25 cellular contexts compared by ENCODE assay signal in the genomic region with DNA sequence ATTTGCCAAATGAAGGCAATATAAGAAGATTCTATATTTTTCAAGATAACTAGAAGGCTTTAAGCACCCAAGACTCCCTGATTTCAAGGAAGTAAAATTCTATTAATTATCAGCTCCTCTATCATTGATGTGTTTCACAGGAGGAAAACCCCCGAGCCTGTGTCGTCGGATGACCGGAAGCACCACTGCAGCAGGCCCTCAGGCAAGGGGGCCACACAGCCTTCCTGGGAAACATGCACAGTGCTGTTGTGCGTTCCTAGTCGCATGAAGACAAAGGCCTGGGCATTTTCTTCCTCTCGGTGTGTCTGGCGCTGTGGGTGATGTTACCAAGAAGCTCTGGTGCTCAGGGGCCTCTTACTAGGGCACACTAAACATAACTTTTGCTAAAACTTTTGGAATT.
"Had no signal": no experiment of that assay in that cellular context is flagged by ENCODE, and none has a peak within 500 bp of the region (broad histone marks: within the 10 kb centered on the region; RNA-seq: fewer than 3 reads in every experiment).

No MANE protein-coding gene starts in this region.

- DNase-seq: dermis blood vessel endothelial cell; effector memory CD8-positive, alpha-beta T cell; hippocampal formation; left cardiac atrium; left lung; mesenchymal stem cell; mucosa of descending colon; naive B cell; right cardiac atrium; stimulated activated CD4-positive, alpha-beta T cell treated with anti-CD3 and anti-CD28 coated beads, Interleukin-12 subunit alpha, Interleukin-12 subunit beta, amount 100 ng/mL, for 4 hours; stimulated activated CD4-positive, alpha-beta T cell treated with anti-CD3 and anti-CD28 coated beads, Interleukin-1b, Interleukin-23, amount 100 ng/mL, for 48 hours; stimulated activated CD4-positive, alpha-beta T cell treated with anti-CD3 and anti-CD28 coated beads, Interleukin-4, amount 100 ng/mL, for 1 hour; stimulated activated CD8-positive, alpha-beta memory T cell treated with anti-CD3 and anti-CD28 coated beads, Interleukin-4, amount 100 ng/mL, for 48 hours; stimulated activated naive CD4-positive, alpha-beta T cell; stimulated activated naive CD8-positive, alpha-beta T cell treated with anti-CD3 and anti-CD28 coated beads, Interleukin-15, amount 100 ng/mL, for 72 hours; trophoblast cell had no signal

- H3K9me3 Mint-ChIP-seq: effector memory CD8-positive, alpha-beta T cell; mesothelial cell of epicardium; naive B cell; natural killer cell treated with Interleukin-12 subunit alpha and Interleukin-12 subunit beta and Interleukin-15 and Interleukin-18, amount 100 ng/mL, for 72 hours; neural crest cell; stimulated activated naive CD8-positive, alpha-beta T cell treated with anti-CD3 and anti-CD28 coated beads, Interleukin-15, amount 100 ng/mL, for 72 hours had no signal

- H3K4me1 Mint-ChIP-seq: naive B cell; neural crest cell; stimulated activated naive CD8-positive, alpha-beta T cell treated with anti-CD3 and anti-CD28 coated beads, Interleukin-15, amount 100 ng/mL, for 72 hours had no signal

- H3K36me3 ChIP-seq: suprapubic skin had no signal

- H3K27ac ChIP-seq: coronary artery, left lung, neutrophil, parathyroid adenoma, suprapubic skin had no signal

- H3K9me3 ChIP-seq: left lung, mucosa of descending colon, neutrophil, suprapubic skin had no signal

- H3K4me3 ChIP-seq: coronary artery, left lung, mucosa of descending colon, smooth muscle cell, suprapubic skin had no signal

- H3K27me3 ChIP-seq: left lung, neutrophil, suprapubic skin had no signal

- ATAC-seq: effector memory CD8-positive, alpha-beta T cell; left lung; mucosa of descending colon; natural killer cell treated with Interleukin-12 subunit alpha and Interleukin-12 subunit beta and Interleukin-15 and Interleukin-18, amount 100 ng/mL, for 72 hours; stimulated activated naive CD8-positive, alpha-beta T cell treated with anti-CD3 and anti-CD28 coated beads, Interleukin-15, amount 100 ng/mL, for 72 hours had no signal

- H3K27me3 Mint-ChIP-seq: effector memory CD8-positive, alpha-beta T cell; naive B cell; progenitor cell of endocrine pancreas; stimulated activated naive CD8-positive, alpha-beta T cell treated with anti-CD3 and anti-CD28 coated beads, Interleukin-15, amount 100 ng/mL, for 72 hours had no signal

- H3K36me3 Mint-ChIP-seq: mesothelial cell of epicardium; naive B cell; natural killer cell treated with Interleukin-12 subunit alpha and Interleukin-12 subunit beta and Interleukin-15 and Interleukin-18, amount 100 ng/mL, for 72 hours had no signal

- H3K4me3 Mint-ChIP-seq: effector memory CD8-positive, alpha-beta T cell; mesothelial cell of epicardium; naive B cell; natural killer cell treated with Interleukin-12 subunit alpha and Interleukin-12 subunit beta and Interleukin-15 and Interleukin-18, amount 100 ng/mL, for 72 hours; neural crest cell; stimulated activated naive CD8-positive, alpha-beta T cell treated with anti-CD3 and anti-CD28 coated beads, Interleukin-15, amount 100 ng/mL, for 72 hours had no signal

- H3K4me1 ChIP-seq: left lung, parathyroid adenoma, suprapubic skin had no signal

- H3K27ac Mint-ChIP-seq: effector memory CD8-positive, alpha-beta T cell; mesothelial cell of epicardium; naive B cell; natural killer cell treated with Interleukin-12 subunit alpha and Interleukin-12 subunit beta and Interleukin-15 and Interleukin-18, amount 100 ng/mL, for 72 hours; progenitor cell of endocrine pancreas; stimulated activated naive CD8-positive, alpha-beta T cell treated with anti-CD3 and anti-CD28 coated beads, Interleukin-15, amount 100 ng/mL, for 72 hours had no signal
